Comparison of ENCODE assay signal across 19 cellular contexts in the genomic region with DNA sequence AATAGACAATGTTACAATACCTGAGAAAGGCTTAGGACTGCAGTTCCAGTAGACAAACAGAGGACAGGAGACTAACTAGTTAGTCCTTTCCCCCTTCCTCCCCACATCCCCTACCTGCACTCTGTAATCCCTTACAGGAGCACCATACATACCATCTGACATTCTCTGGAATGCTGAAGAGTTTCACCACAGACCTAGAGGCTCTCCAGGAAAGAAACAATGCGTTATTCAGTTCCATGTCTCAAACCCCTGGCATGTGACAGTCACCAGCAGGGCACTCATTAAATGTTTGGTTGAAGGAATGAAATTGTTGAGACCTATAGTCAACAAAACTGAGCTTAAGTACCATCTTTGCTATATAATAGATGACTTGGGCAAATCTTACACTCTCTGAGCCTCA.
DNase-seq lines count a peak whose midpoint lies in the region.
"Had no signal": no experiment of that assay in that cellular context is flagged by ENCODE, and none has a peak within 500 bp of the region (broad histone marks: within the 10 kb centered on the region; RNA-seq: fewer than 3 reads in every experiment).

No MANE protein-coding gene starts in this region.

- H3K9me3 ChIP-seq in GM23248 (ENCODE audit: low read depth) = no peaks in the 10 kb centered on the region
- H3K9me3 ChIP-seq in adipocyte (ENCODE audit: control insufficient read depth, low read length) = no peaks in the 10 kb centered on the region
- H3K9me3 ChIP-seq: neutrophil, vagina had no signal

- no peaks in the 10 kb centered on the region for H4K20me1 ChIP-seq in GM23248 (ENCODE audit: insufficient read depth)

- H3K27me3 ChIP-seq in GM23248 (replicated peaks; ENCODE audit: insufficient read depth) (no peaks in the 10 kb centered on the region), adipocyte (replicated peaks; ENCODE audit: control insufficient read depth, insufficient read depth, low read length) (no peaks in the 10 kb centered on the region)
- H3K27me3 ChIP-seq: neutrophil, vagina had no signal

- H3K9ac ChIP-seq in GM23248 (no peak overlapping the region), adipocyte (ENCODE audit: low read length) (peak overlapping the region; percentile 29)

- H3K36me3 ChIP-seq in GM23248 (ENCODE audit: low read depth) = no peaks in the 10 kb centered on the region
- no peaks in the 10 kb centered on the region for H3K36me3 ChIP-seq in adipocyte (ENCODE audit: control insufficient read depth, insufficient read depth, low read length, severe bottlenecking)
- H3K36me3 ChIP-seq: neutrophil, vagina had no signal

- peak overlapping the region; percentile 54; the same call in 1 of the 2 replicates for H2AFZ ChIP-seq in GM23248

- in situ Hi-C loops in GM23248 (cut with MboI) = loop anchor here (25.0 kb wide), 1 partner anchor 1922 kb away; no protein-coding TSS in a partner anchor

- peaks cover 26% of the 10 kb centered on the region for H3K4me1 ChIP-seq in GM23248 (ENCODE audit: insufficient read depth)
- H3K4me1 ChIP-seq in adipocyte (ENCODE audit: control insufficient read depth, insufficient read depth, low read length) = peaks cover 34% of the 10 kb centered on the region
- H3K4me1 ChIP-seq: foreskin keratinocyte, vagina had no signal

- H3K9me2 ChIP-seq in GM23248 (ENCODE audit: insufficient read depth) = no peaks in the 10 kb centered on the region

- H3K79me2 ChIP-seq in GM23248 (ENCODE audit: insufficient read depth) = no peaks in the 10 kb centered on the region

- H3K27ac ChIP-seq in GM23248 = no peak overlapping the region
- H3K27ac ChIP-seq: foreskin keratinocyte, neutrophil, vagina had no signal

- H3K4me2 ChIP-seq in GM23248 (ENCODE audit: unreplicated experiment) = peak overlapping the region; percentile 21
- H3K4me2 ChIP-seq: smooth muscle cell had no signal

- WGBS in GM23248 (ENCODE audit: low coverage in 1 of 2, low lambda C conversion rate in 2 of 2, missing lambda C conversion rate in 2 of 2), 2 experiments = 8 to 19% methylated on average over 1 of the region's 1 CpG

- H3K4me3 ChIP-seq in GM23248 (no peak overlapping the region), adipocyte (ENCODE audit: low read length) (no peak overlapping the region)
- H3K4me3 ChIP-seq: smooth muscle cell, vagina had no signal

- 0 out of 2 replicates have a peak, but pooled peaks cover 6% of the 10 kb centered on the region for H3F3A ChIP-seq in GM23248 (ENCODE audit: insufficient read depth)

- DNase-seq in GM23248 = peak; percentile 29
- peak; percentile 13 for DNase-seq in adipocyte (ENCODE audit: low read depth)
- peak; percentile 88 for DNase-seq in kidney tubule cell (ENCODE audit: low spot score)
- DNase-seq in renal cortical epithelial cell (ENCODE audit: low read depth) = peak; percentile 63
- DNase-seq in GOT3 (lab: John Stamatoyannopoulos, UW) = no peak
- DNase-seq in DMS79 treated with DMSO at 0.1 percent for 48 hours (lab: John Stamatoyannopoulos, UW) = no peak
- DNase-seq in mucosa of gallbladder (ENCODE audit: low spot score) = no peak
- no peak for DNase-seq in RPMI8226
- DNase-seq: activated CD4-positive, CD25-positive, alpha-beta regulatory T cell; activated T-cell treated with anti-CD3 and anti-CD28 coated beads, Interleukin-2, amount 50 U/mL, for 24 hours; COR-L47; effector memory CD4-positive, alpha-beta T cell; foreskin keratinocyte; NCI-H446 treated with DMSO at 0.1 percent for 48 hours; SHP77; stimulated activated CD4-positive, alpha-beta T cell treated with anti-CD3 and anti-CD28 coated beads, Interleukin-2, amount 100 ng/mL, for 24 hours had no signal

Comparison
In these comparisons a context has a peak if more than half of its experiments do, and no peak if none do; other contexts are left out.
1. DNase-seq: peak in GM23248 (single experiment), adipocyte (single experiment), kidney tubule cell (single experiment) and renal cortical epithelial cell (single experiment); none in GOT3 (single experiment), DMS79 treated with DMSO at 0.1 percent for 48 hours (single experiment), mucosa of gallbladder (single experiment) and RPMI8226 (single experiment).